In the genomic region with DNA sequence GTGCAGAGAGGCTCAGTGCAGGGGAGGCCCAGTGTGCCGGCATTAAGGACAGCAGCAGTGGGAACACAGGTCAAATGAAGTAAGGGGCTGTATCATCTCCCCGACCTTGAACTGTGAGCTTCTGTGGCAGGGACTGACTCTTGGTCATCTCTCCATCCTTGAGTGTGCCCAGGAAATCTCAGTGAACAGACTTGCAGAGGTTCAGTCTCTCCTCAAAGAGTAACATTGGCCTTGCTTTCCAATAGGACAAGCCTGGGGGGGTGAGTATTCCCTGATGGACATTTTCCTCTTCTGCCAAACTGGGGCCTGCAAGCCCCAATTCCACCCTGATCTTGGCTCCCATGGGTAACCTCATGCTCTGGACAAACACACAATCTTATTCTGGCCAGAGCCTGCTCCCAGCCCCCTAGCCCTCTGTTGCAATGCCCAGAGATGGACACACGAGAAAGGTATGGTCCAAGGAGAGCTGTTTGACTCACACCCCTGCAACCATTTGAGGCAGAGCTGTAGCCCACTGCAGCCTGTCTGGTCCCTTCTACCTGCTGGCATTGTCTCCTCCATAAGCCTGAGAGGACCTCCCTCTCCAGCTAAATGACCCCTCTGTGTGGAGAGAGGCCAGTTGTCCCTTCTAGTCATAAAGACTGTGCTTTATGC, we compare ENCODE assay signal across 18 cellular contexts. TPM values are rescaled to one million over a fixed set of nuclear protein-coding genes. Genes with fewer than 3 reads are reported as not detected.
DNase-seq lines count a peak whose midpoint lies in the region; ATAC-seq, FAIRE-seq and TF ChIP-seq lines count a peak whose summit lies in the region.
"Had no signal": no experiment of that assay in that cellular context is flagged by ENCODE, and none has a peak within 500 bp of the region (broad histone marks: within the 10 kb centered on the region; RNA-seq: fewer than 3 reads in every experiment).

No MANE protein-coding gene starts in this region.

- H3K4me1 ChIP-seq in H9 (ENCODE audit: insufficient read depth, low read length) = no peaks in the 10 kb centered on the region
- no peaks in the 10 kb centered on the region for H3K4me1 ChIP-seq in effector memory CD4-positive, alpha-beta T cell (ENCODE audit: control insufficient read depth, insufficient read depth, low read length, poor library complexity, severe bottlenecking)
- H3K4me1 ChIP-seq: foreskin keratinocyte had no signal

- TF ChIP-seq CTCF in CD4-positive, alpha-beta T cell (IDR thresholded peaks at IDR 0.05) = no peak
- TF ChIP-seq CTCF in H9 (conservative IDR thresholded peaks at IDR 0.05) (no peak), fibroblast of mammary gland (conservative IDR thresholded peaks at IDR 0.05; ENCODE audit: control insufficient read depth, insufficient read depth, low read depth, low read length) (no peak)

- H2BK120ac ChIP-seq in H9 (ENCODE audit: low read depth, low read length, poor library complexity, severe bottlenecking) = no peak overlapping the region

- no peaks in the 10 kb centered on the region for H3K79me2 ChIP-seq in H9 (ENCODE audit: insufficient read depth, low read length)

- H3K4ac ChIP-seq in H9 (ENCODE audit: low read depth, low read length) = no peak overlapping the region

- no peak overlapping the region for H3K4me2 ChIP-seq in H9 (ENCODE audit: insufficient read depth, insufficient read length, low read length)

- H2BK20ac ChIP-seq in H9 (ENCODE audit: low read depth, low read length, poor library complexity, severe bottlenecking) = no peak overlapping the region

- H2AK5ac ChIP-seq in H9 (ENCODE audit: insufficient read length, low read length) = no peak overlapping the region

- no peak overlapping the region for H3K4me3 Mint-ChIP-seq in CD4-positive, alpha-beta T cell
- H3K4me3 Mint-ChIP-seq in H9 = no peak overlapping the region
- H3K4me3 Mint-ChIP-seq: activated CD4-positive, alpha-beta memory T cell treated with anti-CD3 and anti-CD28 coated beads for 36 hours; nephron; stimulated activated effector memory CD8-positive, alpha-beta T cell treated with anti-CD3 and anti-CD28 coated beads, Interleukin-12 subunit alpha, Interleukin-12 subunit beta, amount 100 ng/mL, for 72 hours had no signal

- no peaks in the 10 kb centered on the region for H3K4me1 Mint-ChIP-seq in CD4-positive, alpha-beta T cell (ENCODE audit: low read depth)
- H3K4me1 Mint-ChIP-seq in H9 = peaks cover 12 to 19% of the 10 kb centered on the region in 2 experiments
- H3K4me1 Mint-ChIP-seq: stimulated activated effector memory CD8-positive, alpha-beta T cell treated with anti-CD3 and anti-CD28 coated beads, Interleukin-12 subunit alpha, Interleukin-12 subunit beta, amount 100 ng/mL, for 72 hours had no signal

- peak overlapping the region; percentile 36 for H3K27ac Mint-ChIP-seq in CD4-positive, alpha-beta T cell
- H3K27ac Mint-ChIP-seq in H9 = peak overlapping the region in 2 of 3 experiments; percentile 55 to 85; a peak in 4 of 7 replicates
- H3K27ac Mint-ChIP-seq: activated CD4-positive, alpha-beta memory T cell treated with anti-CD3 and anti-CD28 coated beads for 36 hours; nephron; progenitor cell of endocrine pancreas; stimulated activated effector memory CD8-positive, alpha-beta T cell treated with anti-CD3 and anti-CD28 coated beads, Interleukin-12 subunit alpha, Interleukin-12 subunit beta, amount 100 ng/mL, for 72 hours had no signal

- no peaks in the 10 kb centered on the region for H3K79me1 ChIP-seq in H9 (ENCODE audit: insufficient read depth, low read depth, low read length, poor library complexity, severe bottlenecking)

- H3K9me3 Mint-ChIP-seq in CD4-positive, alpha-beta T cell = no peaks in the 10 kb centered on the region
- H3K9me3 Mint-ChIP-seq in H9 = no peaks in the 10 kb centered on the region
- H3K9me3 Mint-ChIP-seq: activated CD4-positive, alpha-beta memory T cell treated with anti-CD3 and anti-CD28 coated beads for 36 hours; nephron; stimulated activated effector memory CD8-positive, alpha-beta T cell treated with anti-CD3 and anti-CD28 coated beads, Interleukin-12 subunit alpha, Interleukin-12 subunit beta, amount 100 ng/mL, for 72 hours had no signal

- no peak overlapping the region for H3K4me3 ChIP-seq in fibroblast of mammary gland (ENCODE audit: control insufficient read depth, low read depth, low read length)
- no peak overlapping the region for H3K4me3 ChIP-seq in effector memory CD4-positive, alpha-beta T cell (ENCODE audit: insufficient read depth, low read depth, low read length, poor library complexity, severe bottlenecking)
- H3K4me3 ChIP-seq: left lung had no signal

- H4K8ac ChIP-seq in H9 (replicated peaks; ENCODE audit: insufficient read length, low read depth, low read length) = no peak overlapping the region

- H3K56ac ChIP-seq in H9 (ENCODE audit: insufficient read length, low read depth, low read length) = no peak overlapping the region

- no peaks in the 10 kb centered on the region for H3K9me3 ChIP-seq in CD4-positive, alpha-beta T cell (ENCODE audit: control insufficient read depth, low read length)
- no peaks in the 10 kb centered on the region for H3K9me3 ChIP-seq in H9 (ENCODE audit: control insufficient read depth, low read depth, low read length)
- H3K9me3 ChIP-seq in effector memory CD4-positive, alpha-beta T cell (ENCODE audit: control insufficient read depth, low read length) = no peaks in the 10 kb centered on the region
- H3K9me3 ChIP-seq: left lung had no signal

- H3K27me3 ChIP-seq in CD4-positive, alpha-beta T cell (ENCODE audit: control insufficient read depth, insufficient read depth, low read length) = no peaks in the 10 kb centered on the region
- no peaks in the 10 kb centered on the region for H3K27me3 ChIP-seq in H9 (ENCODE audit: insufficient read depth, low read length)
- no peaks in the 10 kb centered on the region for H3K27me3 ChIP-seq in effector memory CD4-positive, alpha-beta T cell (replicated peaks; ENCODE audit: control insufficient read depth, insufficient read depth, low read length, poor library complexity, severe bottlenecking)
- H3K27me3 ChIP-seq: foreskin keratinocyte, left lung had no signal

- FAIRE-seq in RCC 7860 (lab: Jason Lieb, UNC) = no peak

- H2BK15ac ChIP-seq in H9 (ENCODE audit: low read depth, low read length) = no peak overlapping the region

- no peak overlapping the region for H3T11ph ChIP-seq in H9 (ENCODE audit: low read length)

- no peak overlapping the region for H3K18ac ChIP-seq in H9 (ENCODE audit: insufficient read length, low read depth, low read length)

- CTCF ChIA-PET in CD4-positive, alpha-beta T cell (lab: Charles Lee) = no interaction called here

- H2BK12ac ChIP-seq in H9 (ENCODE audit: insufficient read length, low read depth, low read length) = no peak overlapping the region

- no CpG with 5 or more reads among the region's 3 CpGs for WGBS in H9 (ENCODE audit: extremely low coverage, insufficient read length, low lambda C conversion rate)

- no peak overlapping the region for H3K9ac ChIP-seq in H9 (ENCODE audit: extremely low read depth, insufficient read length, low read length)

- H2AFZ ChIP-seq in H9 (ENCODE audit: low read length) = no peak overlapping the region

- H3K27ac ChIP-seq in CD4-positive, alpha-beta T cell (ENCODE audit: low read depth, low read length) = no peak overlapping the region
- no peak overlapping the region for H3K27ac ChIP-seq in H9 (ENCODE audit: insufficient read length, low read depth, low read length)
- H3K27ac ChIP-seq in effector memory CD4-positive, alpha-beta T cell (ENCODE audit: insufficient read depth, low read length, poor library complexity, severe bottlenecking) = no peak overlapping the region
- H3K27ac ChIP-seq: foreskin keratinocyte, left lung had no signal

- H4K91ac ChIP-seq in H9 (ENCODE audit: insufficient read length, low read depth, low read length) = no peak overlapping the region

- intact Hi-C loops in CD4-positive, alpha-beta T cell (cut with DNase I, micrococcal nuclease) = loop anchor here in 1 of 2 experiments (10.0 kb wide), 1 partner anchor 48 kb away; a partner anchor contains a TSS
- intact Hi-C loops in sciatic nerve (cut with DNase I) = no loop called here

- H3K23ac ChIP-seq in H9 (ENCODE audit: insufficient read length, low read depth, low read length) = no peak overlapping the region

- no peak for ATAC-seq in CD4-positive, alpha-beta T cell (ENCODE audit: poor library complexity)
- ATAC-seq in sciatic nerve = no peak
- ATAC-seq: foreskin keratinocyte; left lung; stimulated activated effector memory CD8-positive, alpha-beta T cell treated with anti-CD3 and anti-CD28 coated beads, Interleukin-12 subunit alpha, Interleukin-12 subunit beta, amount 100 ng/mL, for 72 hours had no signal

- no peak overlapping the region for H2BK5ac ChIP-seq in H9 (ENCODE audit: insufficient read length, low read length)

- H3K36me3 ChIP-seq in effector memory CD4-positive, alpha-beta T cell (ENCODE audit: control insufficient read depth, insufficient read depth, low read length) = peaks cover 33% of the 10 kb centered on the region

- H4K20me1 ChIP-seq in H9 (ENCODE audit: control insufficient read depth, insufficient read depth, insufficient read length) = no peaks in the 10 kb centered on the region

- H4K5ac ChIP-seq in H9 (ENCODE audit: insufficient read length, low read depth, low read length) = no peak overlapping the region

- H3K36me3 Mint-ChIP-seq in CD4-positive, alpha-beta T cell (ENCODE audit: low read depth) = peaks cover 66% of the 10 kb centered on the region
- peaks cover 13 to 41% (median 29%) of the 10 kb centered on the region in 3 experiments; a peak in 6 of 7 replicates for H3K36me3 Mint-ChIP-seq in H9 (ENCODE audit: insufficient read depth in 1 of 3, low read depth in 3 of 3)

- H3K23me2 ChIP-seq in H9 (ENCODE audit: insufficient read length, low read depth, low read length, poor library complexity, severe bottlenecking) = no peaks in the 10 kb centered on the region

- POLR2A ChIA-PET in CD4-positive, alpha-beta T cell (lab: Charles Lee) = interaction anchor here (0.6 kb wide), 1 partner anchor 326 kb away, joined by 4 read pairs; no protein-coding TSS in a partner anchor

- DNase-seq in CD4-positive, alpha-beta T cell = no peak
- DNase-seq in H9 (no peak), fibroblast of mammary gland (ENCODE audit: low read depth) (peak; percentile 28), sciatic nerve (ENCODE audit: low spot score) (peak; percentile 28), RCC 7860 (ENCODE audit: low spot score) (no peak), amygdala (lab: John Stamatoyannopoulos, UW) (no peak)
- DNase-seq in effector memory CD4-positive, alpha-beta T cell = no peak
- DNase-seq: activated CD4-positive, alpha-beta memory T cell treated with anti-CD3 and anti-CD28 coated beads for 36 hours; central memory CD4-positive, alpha-beta T cell; DMS79; foreskin keratinocyte; NCI-H510A treated with DMSO at 0.1 percent for 48 hours; NK-92 treated with Interleukin-12 subunit alpha and Interleukin-12 subunit beta, amount 100 ng/mL, for 24 hours; stimulated activated CD4-positive, alpha-beta T cell treated with anti-CD3 and anti-CD28 coated beads, Interleukin-1b, Interleukin-23, amount 100 ng/mL, for 48 hours had no signal

- no peak overlapping the region for H3K14ac ChIP-seq in H9 (ENCODE audit: insufficient read depth, low read length)

- H3K27me3 Mint-ChIP-seq in CD4-positive, alpha-beta T cell = no peaks in the 10 kb centered on the region
- no peaks in the 10 kb centered on the region for H3K27me3 Mint-ChIP-seq in H9 (ENCODE audit: low read depth)
- H3K27me3 Mint-ChIP-seq: activated CD4-positive, alpha-beta memory T cell treated with anti-CD3 and anti-CD28 coated beads for 36 hours; progenitor cell of endocrine pancreas had no signal

RNA-seq across cellular contexts. Expression of a gene that starts 50.9 kb away (rescaled TPM):
- total RNA-seq in CD4-positive, alpha-beta T cell = 100 to 1,000 TPM; 159 to 167 TPM
- total RNA-seq in H9 (2021) (91.3 and 98.2 TPM in 2 replicates), sciatic nerve (90.1 TPM)

Comparison
In these comparisons a context has a peak if more than half of its experiments do, and no peak if none do; other contexts are left out.
1. DNase-seq: peak in fibroblast of mammary gland (single experiment) and sciatic nerve (single experiment); none in CD4-positive, alpha-beta T cell (0 of 10), H9 (single experiment), effector memory CD4-positive, alpha-beta T cell (0 of 3), RCC 7860 (single experiment) and amygdala (0 of 56).